In the genomic region with DNA sequence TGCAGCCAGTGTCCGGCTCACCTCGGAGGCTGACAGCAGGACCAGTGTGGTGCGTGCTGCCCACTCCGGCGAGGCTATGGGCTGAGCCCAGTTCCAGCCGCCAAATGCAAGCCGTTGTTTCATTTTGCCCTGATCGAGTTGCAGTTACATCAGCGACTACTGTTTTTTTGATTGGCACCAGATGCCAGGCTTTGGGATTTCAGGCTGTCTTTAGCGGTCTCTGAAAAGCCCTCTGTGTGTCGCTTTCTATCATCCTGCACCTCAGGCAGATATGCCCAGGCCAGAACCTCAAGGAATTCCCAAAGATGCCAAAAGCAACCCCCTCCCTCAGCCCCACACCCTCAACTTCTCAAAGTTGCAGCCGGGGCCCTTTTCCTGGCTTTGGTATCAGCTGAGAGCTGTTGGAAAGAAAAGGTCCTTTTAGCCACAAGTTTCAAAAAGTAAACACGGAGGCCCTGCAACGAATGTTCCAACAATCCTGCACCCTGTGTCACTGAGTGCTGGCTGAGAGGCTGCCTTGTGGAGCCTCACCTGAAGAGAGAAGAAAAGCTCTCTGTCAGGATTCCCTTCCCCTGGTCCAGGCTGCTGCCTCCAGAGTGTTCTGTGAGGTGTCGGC, we compare ENCODE assay signal across 1 cellular context.
TF ChIP-seq lines count a peak whose summit lies in the region.

No MANE protein-coding gene starts in this region.

TF ChIP-seq in HepG2, 621 proteins besides CTCF, POLR2A, EP300 and RAD21 (continued from another document and continues in another):
- TF ChIP-seq DMAP1 (CRISPR knock-in tag; IDR thresholded peaks at IDR 0.05) = no peak; the same call in 1 of the 2 replicates
- TF ChIP-seq, protein P1, sequence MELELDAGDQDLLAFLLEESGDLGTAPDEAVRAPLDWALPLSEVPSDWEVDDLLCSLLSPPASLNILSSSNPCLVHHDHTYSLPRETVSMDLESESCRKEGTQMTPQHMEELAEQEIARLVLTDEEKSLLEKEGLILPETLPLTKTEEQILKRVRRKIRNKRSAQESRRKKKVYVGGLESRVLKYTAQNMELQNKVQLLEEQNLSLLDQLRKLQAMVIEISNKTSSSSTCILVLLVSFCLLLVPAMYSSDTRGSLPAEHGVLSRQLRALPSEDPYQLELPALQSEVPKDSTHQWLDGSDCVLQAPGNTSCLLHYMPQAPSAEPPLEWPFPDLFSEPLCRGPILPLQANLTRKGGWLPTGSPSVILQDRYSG (CRISPR knock-in tag; IDR thresholded peaks at IDR 0.05) = no peak
- no peak; the same call in 1 of the 2 replicates for TF ChIP-seq NCOR1 (IDR thresholded peaks at IDR 0.05; ENCODE audit: borderline replicate concordance, low read length)
- no peak for TF ChIP-seq ZFP36L2 (CRISPR knock-in tag; IDR thresholded peaks at IDR 0.05)
- peak; percentile 72 for TF ChIP-seq SALL1 (CRISPR knock-in tag; IDR thresholded peaks at IDR 0.05)
- TF ChIP-seq, protein P2, sequence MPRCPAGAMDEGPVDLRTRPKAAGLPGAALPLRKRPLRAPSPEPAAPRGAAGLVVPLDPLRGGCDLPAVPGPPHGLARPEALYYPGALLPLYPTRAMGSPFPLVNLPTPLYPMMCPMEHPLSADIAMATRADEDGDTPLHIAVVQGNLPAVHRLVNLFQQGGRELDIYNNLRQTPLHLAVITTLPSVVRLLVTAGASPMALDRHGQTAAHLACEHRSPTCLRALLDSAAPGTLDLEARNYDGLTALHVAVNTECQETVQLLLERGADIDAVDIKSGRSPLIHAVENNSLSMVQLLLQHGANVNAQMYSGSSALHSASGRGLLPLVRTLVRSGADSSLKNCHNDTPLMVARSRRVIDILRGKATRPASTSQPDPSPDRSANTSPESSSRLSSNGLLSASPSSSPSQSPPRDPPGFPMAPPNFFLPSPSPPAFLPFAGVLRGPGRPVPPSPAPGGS (CRISPR knock-in tag; IDR thresholded peaks at IDR 0.05) = 0 out of 2 replicates have a peak, but pooled peaks have one; percentile 31
- TF ChIP-seq, protein P3, sequence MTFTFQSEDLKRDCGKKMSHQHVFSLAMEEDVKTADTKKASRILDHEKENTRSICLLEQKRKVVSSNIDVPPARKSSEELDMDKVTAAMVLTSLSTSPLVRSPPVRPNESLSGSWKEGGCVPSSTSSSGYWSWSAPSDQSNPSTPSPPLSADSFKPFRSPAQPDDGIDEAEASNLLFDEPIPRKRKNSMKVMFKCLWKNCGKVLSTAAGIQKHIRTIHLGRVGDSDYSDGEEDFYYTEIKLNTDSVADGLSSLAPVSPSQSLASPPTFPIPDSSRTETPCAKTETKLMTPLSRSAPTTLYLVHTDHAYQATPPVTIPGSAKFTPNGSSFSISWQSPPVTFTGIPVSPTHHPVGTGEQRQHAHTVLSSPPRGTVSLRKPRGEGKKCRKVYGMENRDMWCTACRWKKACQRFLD (CRISPR knock-in tag; IDR thresholded peaks at IDR 0.05; ENCODE audit: borderline replicate concordance) = no peak
- TF ChIP-seq ZNF296 (CRISPR knock-in tag; conservative IDR thresholded peaks at IDR 0.05) = no peak
- TF ChIP-seq SOX6 (IDR thresholded peaks at IDR 0.05) = no peak
- TF ChIP-seq SOX6 (CRISPR knock-in tag; IDR thresholded peaks at IDR 0.05) = peak; percentile 55
- TF ChIP-seq, protein P4, sequence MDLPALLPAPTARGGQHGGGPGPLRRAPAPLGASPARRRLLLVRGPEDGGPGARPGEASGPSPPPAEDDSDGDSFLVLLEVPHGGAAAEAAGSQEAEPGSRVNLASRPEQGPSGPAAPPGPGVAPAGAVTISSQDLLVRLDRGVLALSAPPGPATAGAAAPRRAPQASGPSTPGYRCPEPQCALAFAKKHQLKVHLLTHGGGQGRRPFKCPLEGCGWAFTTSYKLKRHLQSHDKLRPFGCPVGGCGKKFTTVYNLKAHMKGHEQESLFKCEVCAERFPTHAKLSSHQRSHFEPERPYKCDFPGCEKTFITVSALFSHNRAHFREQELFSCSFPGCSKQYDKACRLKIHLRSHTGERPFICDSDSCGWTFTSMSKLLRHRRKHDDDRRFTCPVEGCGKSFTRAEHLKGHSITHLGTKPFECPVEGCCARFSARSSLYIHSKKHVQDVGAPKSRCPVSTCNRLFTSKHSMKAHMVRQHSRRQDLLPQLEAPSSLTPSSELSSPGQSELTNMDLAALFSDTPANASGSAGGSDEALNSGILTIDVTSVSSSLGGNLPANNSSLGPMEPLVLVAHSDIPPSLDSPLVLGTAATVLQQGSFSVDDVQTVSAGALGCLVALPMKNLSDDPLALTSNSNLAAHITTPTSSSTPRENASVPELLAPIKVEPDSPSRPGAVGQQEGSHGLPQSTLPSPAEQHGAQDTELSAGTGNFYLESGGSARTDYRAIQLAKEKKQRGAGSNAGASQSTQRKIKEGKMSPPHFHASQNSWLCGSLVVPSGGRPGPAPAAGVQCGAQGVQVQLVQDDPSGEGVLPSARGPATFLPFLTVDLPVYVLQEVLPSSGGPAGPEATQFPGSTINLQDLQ (CRISPR knock-in tag; IDR thresholded peaks at IDR 0.05) = no peak
- 0 out of 2 replicates have a peak, but pooled peaks have one; percentile 27 for TF ChIP-seq RXRA (CRISPR knock-in tag; IDR thresholded peaks at IDR 0.05)
- TF ChIP-seq ZNF33B (CRISPR knock-in tag; IDR thresholded peaks at IDR 0.05) = no peak
- TF ChIP-seq MAFK (conservative IDR thresholded peaks at IDR 0.05 in 1 of 2, IDR thresholded peaks at IDR 0.05 in 1 of 2; ENCODE audit: low read length in 2 of 2) = no peak
- TF ChIP-seq IKZF1 (IDR thresholded peaks at IDR 0.05) = no peak
- TF ChIP-seq ZFP90 (CRISPR knock-in tag; IDR thresholded peaks at IDR 0.05; ENCODE audit: borderline replicate concordance) = no peak
- TF ChIP-seq, protein P5, sequence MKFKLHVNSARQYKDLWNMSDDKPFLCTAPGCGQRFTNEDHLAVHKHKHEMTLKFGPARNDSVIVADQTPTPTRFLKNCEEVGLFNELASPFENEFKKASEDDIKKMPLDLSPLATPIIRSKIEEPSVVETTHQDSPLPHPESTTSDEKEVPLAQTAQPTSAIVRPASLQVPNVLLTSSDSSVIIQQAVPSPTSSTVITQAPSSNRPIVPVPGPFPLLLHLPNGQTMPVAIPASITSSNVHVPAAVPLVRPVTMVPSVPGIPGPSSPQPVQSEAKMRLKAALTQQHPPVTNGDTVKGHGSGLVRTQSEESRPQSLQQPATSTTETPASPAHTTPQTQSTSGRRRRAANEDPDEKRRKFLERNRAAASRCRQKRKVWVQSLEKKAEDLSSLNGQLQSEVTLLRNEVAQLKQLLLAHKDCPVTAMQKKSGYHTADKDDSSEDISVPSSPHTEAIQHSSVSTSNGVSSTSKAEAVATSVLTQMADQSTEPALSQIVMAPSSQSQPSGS (CRISPR knock-in tag; IDR thresholded peaks at IDR 0.05) = peak; percentile 47; the same call in 1 of the 2 replicates
- peak; percentile 50 for TF ChIP-seq GFI1 (CRISPR knock-in tag; IDR thresholded peaks at IDR 0.05; ENCODE audit: borderline replicate concordance)
- peak; percentile 83; the same call in 1 of the 2 replicates for TF ChIP-seq RBAK (CRISPR knock-in tag; IDR thresholded peaks at IDR 0.05)
- no peak for TF ChIP-seq MED8 (CRISPR knock-in tag; IDR thresholded peaks at IDR 0.05; ENCODE audit: insufficient replicate concordance)
- TF ChIP-seq, protein P6, sequence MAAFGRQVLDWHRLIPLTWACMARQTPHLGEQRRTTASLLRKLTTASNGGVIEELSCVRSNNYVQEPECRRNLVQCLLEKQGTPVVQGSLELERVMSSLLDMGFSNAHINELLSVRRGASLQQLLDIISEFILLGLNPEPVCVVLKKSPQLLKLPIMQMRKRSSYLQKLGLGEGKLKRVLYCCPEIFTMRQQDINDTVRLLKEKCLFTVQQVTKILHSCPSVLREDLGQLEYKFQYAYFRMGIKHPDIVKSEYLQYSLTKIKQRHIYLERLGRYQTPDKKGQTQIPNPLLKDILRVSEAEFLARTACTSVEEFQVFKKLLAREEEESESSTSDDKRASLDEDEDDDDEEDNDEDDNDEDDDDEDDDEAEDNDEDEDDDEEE (CRISPR knock-in tag; IDR thresholded peaks at IDR 0.05) = peak; percentile 52; the same call in 1 of the 2 replicates
- no peak for TF ChIP-seq SKI (IDR thresholded peaks at IDR 0.05; ENCODE audit: partially characterized antibody)
- TF ChIP-seq, protein P7, sequence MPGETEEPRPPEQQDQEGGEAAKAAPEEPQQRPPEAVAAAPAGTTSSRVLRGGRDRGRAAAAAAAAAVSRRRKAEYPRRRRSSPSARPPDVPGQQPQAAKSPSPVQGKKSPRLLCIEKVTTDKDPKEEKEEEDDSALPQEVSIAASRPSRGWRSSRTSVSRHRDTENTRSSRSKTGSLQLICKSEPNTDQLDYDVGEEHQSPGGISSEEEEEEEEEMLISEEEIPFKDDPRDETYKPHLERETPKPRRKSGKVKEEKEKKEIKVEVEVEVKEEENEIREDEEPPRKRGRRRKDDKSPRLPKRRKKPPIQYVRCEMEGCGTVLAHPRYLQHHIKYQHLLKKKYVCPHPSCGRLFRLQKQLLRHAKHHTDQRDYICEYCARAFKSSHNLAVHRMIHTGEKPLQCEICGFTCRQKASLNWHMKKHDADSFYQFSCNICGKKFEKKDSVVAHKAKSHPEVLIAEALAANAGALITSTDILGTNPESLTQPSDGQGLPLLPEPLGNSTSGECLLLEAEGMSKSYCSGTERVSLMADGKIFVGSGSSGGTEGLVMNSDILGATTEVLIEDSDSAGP (CRISPR knock-in tag; IDR thresholded peaks at IDR 0.05; ENCODE audit: borderline replicate concordance) = peak; percentile 57; the same call in 1 of the 2 replicates
- TF ChIP-seq ZNF883 (CRISPR knock-in tag; IDR thresholded peaks at IDR 0.05; ENCODE audit: not compliant biosample characterization) = no peak
- no peak for TF ChIP-seq DNMT1 (CRISPR knock-in tag; IDR thresholded peaks at IDR 0.05)
- TF ChIP-seq, protein P8, sequence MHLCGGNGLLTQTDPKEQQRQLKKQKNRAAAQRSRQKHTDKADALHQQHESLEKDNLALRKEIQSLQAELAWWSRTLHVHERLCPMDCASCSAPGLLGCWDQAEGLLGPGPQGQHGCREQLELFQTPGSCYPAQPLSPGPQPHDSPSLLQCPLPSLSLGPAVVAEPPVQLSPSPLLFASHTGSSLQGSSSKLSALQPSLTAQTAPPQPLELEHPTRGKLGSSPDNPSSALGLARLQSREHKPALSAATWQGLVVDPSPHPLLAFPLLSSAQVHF (CRISPR knock-in tag; IDR thresholded peaks at IDR 0.05) = no peak
- TF ChIP-seq ZNF383 (CRISPR knock-in tag; IDR thresholded peaks at IDR 0.05; ENCODE audit: borderline replicate concordance) = no peak
- TF ChIP-seq NFRKB (IDR thresholded peaks at IDR 0.05) = no peak
- TF ChIP-seq, protein P9, sequence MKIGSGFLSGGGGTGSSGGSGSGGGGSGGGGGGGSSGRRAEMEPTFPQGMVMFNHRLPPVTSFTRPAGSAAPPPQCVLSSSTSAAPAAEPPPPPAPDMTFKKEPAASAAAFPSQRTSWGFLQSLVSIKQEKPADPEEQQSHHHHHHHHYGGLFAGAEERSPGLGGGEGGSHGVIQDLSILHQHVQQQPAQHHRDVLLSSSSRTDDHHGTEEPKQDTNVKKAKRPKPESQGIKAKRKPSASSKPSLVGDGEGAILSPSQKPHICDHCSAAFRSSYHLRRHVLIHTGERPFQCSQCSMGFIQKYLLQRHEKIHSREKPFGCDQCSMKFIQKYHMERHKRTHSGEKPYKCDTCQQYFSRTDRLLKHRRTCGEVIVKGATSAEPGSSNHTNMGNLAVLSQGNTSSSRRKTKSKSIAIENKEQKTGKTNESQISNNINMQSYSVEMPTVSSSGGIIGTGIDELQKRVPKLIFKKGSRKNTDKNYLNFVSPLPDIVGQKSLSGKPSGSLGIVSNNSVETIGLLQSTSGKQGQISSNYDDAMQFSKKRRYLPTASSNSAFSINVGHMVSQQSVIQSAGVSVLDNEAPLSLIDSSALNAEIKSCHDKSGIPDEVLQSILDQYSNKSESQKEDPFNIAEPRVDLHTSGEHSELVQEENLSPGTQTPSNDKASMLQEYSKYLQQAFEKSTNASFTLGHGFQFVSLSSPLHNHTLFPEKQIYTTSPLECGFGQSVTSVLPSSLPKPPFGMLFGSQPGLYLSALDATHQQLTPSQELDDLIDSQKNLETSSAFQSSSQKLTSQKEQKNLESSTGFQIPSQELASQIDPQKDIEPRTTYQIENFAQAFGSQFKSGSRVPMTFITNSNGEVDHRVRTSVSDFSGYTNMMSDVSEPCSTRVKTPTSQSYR (CRISPR knock-in tag; IDR thresholded peaks at IDR 0.05; ENCODE audit: borderline replicate concordance) = no peak
- TF ChIP-seq ZSCAN9 (CRISPR knock-in tag; IDR thresholded peaks at IDR 0.05; ENCODE audit: borderline replicate concordance) = peak; percentile 72
- TF ChIP-seq ZNF292 (CRISPR knock-in tag; IDR thresholded peaks at IDR 0.05; ENCODE audit: borderline replicate concordance, low read depth) = peak; percentile 78; the same call in 1 of the 2 replicates
- no peak for TF ChIP-seq NCOA1 (CRISPR knock-in tag; IDR thresholded peaks at IDR 0.05)
- TF ChIP-seq, protein P10, sequence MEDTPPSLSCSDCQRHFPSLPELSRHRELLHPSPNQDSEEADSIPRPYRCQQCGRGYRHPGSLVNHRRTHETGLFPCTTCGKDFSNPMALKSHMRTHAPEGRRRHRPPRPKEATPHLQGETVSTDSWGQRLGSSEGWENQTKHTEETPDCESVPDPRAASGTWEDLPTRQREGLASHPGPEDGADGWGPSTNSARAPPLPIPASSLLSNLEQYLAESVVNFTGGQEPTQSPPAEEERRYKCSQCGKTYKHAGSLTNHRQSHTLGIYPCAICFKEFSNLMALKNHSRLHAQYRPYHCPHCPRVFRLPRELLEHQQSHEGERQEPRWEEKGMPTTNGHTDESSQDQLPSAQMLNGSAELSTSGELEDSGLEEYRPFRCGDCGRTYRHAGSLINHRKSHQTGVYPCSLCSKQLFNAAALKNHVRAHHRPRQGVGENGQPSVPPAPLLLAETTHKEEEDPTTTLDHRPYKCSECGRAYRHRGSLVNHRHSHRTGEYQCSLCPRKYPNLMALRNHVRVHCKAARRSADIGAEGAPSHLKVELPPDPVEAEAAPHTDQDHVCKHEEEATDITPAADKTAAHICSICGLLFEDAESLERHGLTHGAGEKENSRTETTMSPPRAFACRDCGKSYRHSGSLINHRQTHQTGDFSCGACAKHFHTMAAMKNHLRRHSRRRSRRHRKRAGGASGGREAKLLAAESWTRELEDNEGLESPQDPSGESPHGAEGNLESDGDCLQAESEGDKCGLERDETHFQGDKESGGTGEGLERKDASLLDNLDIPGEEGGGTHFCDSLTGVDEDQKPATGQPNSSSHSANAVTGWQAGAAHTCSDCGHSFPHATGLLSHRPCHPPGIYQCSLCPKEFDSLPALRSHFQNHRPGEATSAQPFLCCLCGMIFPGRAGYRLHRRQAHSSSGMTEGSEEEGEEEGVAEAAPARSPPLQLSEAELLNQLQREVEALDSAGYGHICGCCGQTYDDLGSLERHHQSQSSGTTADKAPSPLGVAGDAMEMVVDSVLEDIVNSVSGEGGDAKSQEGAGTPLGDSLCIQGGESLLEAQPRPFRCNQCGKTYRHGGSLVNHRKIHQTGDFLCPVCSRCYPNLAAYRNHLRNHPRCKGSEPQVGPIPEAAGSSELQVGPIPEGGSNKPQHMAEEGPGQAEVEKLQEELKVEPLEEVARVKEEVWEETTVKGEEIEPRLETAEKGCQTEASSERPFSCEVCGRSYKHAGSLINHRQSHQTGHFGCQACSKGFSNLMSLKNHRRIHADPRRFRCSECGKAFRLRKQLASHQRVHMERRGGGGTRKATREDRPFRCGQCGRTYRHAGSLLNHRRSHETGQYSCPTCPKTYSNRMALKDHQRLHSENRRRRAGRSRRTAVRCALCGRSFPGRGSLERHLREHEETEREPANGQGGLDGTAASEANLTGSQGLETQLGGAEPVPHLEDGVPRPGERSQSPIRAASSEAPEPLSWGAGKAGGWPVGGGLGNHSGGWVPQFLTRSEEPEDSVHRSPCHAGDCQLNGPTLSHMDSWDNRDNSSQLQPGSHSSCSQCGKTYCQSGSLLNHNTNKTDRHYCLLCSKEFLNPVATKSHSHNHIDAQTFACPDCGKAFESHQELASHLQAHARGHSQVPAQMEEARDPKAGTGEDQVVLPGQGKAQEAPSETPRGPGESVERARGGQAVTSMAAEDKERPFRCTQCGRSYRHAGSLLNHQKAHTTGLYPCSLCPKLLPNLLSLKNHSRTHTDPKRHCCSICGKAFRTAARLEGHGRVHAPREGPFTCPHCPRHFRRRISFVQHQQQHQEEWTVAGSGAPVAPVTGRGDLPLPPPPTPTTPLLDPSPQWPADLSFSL (CRISPR knock-in tag; IDR thresholded peaks at IDR 0.05) = no peak; the same call in 1 of the 2 replicates
